Comparison of ENCODE assay signal across 8 cellular contexts in genomic region chr17:7841622-7842379, GRCh38. TPM values are rescaled to one million over a fixed set of nuclear protein-coding genes. Genes with fewer than 3 reads are reported as not detected.
A peak's percentile ranks its signal among the peaks of the same experiment; 100 is the strongest.
DNase-seq lines count a peak whose midpoint lies in the region; ATAC-seq and TF ChIP-seq lines count a peak whose summit lies in the region.

No MANE protein-coding gene starts in this region.

- peak overlapping the region; percentile 97 for H3K4me3 Mint-ChIP-seq in neural crest cell

- H3K27ac Mint-ChIP-seq in neural crest cell (ENCODE audit: unreplicated experiment): peak overlapping the region; percentile 99

- H3K27me3 ChIP-seq in stomach smooth muscle (ENCODE audit: control insufficient read depth in 1 of 2, insufficient read depth in 2 of 2, low read length in 2 of 2): no peaks in the 10 kb centered on the region

- peaks cover 67% of the 10 kb centered on the region for H3K4me1 Mint-ChIP-seq in neural crest cell

- H3K9me3 ChIP-seq in stomach smooth muscle (ENCODE audit: control insufficient read depth in 2 of 2, low read length in 2 of 2): no peaks in the 10 kb centered on the region

- peaks cover 10 to 16% of the 10 kb centered on the region in 2 donors for H3K36me3 ChIP-seq in stomach smooth muscle (ENCODE audit: control insufficient read depth in 2 of 2, insufficient read depth in 2 of 2, low read length in 2 of 2)

- H3K27ac ChIP-seq in C4-2B: peak overlapping the region; percentile 95
- peak overlapping the region; percentile 92 for H3K27ac ChIP-seq in stomach smooth muscle (ENCODE audit: low read length)

- H3K4me1 ChIP-seq in stomach smooth muscle (ENCODE audit: control insufficient read depth, insufficient read depth, low read length): peaks cover 68% of the 10 kb centered on the region

- H3K27me3 Mint-ChIP-seq in neural crest cell (ENCODE audit: low read depth): peaks cover 11% of the 10 kb centered on the region

- H3K36me3 Mint-ChIP-seq in neural crest cell (ENCODE audit: low read depth): peaks cover 3% of the 10 kb centered on the region

- no peaks in the 10 kb centered on the region for H3K9me3 Mint-ChIP-seq in neural crest cell

- H3K9ac ChIP-seq in stomach smooth muscle (ENCODE audit: low read length in 2 of 2): peak overlapping the region; percentile 87 to 98

- TF ChIP-seq CTCF in C4-2B (conservative IDR thresholded peaks at IDR 0.05) (no peak; the same call in 1 of the 2 replicates), fibroblast of villous mesenchyme (IDR thresholded peaks at IDR 0.05; ENCODE audit: insufficient read depth, low read depth, low read length) (no peak), neural crest cell (conservative IDR thresholded peaks at IDR 0.05) (peak; percentile 19)

- H3K4me3 ChIP-seq in fibroblast of villous mesenchyme (ENCODE audit: low read depth, low read length) (peak overlapping the region; percentile 79), stomach smooth muscle (ENCODE audit: low read length in 2 of 2) (peak overlapping the region; percentile 69 to 87)

- peak; percentile 18 for ATAC-seq in GM19452 (IDR thresholded peaks at IDR 0.05; ENCODE audit: unreplicated experiment)

- DNase-seq in LHCN-M2 (ENCODE audit: low read depth) (peak; percentile 85), RPMI8226 (peak; percentile 81), fibroblast of villous mesenchyme (ENCODE audit: low read depth) (peak; percentile 90), neural crest cell (ENCODE audit: low read depth, low spot score) (peak; percentile 95)
- DNase-seq in activated effector memory CD4-positive, alpha-beta T cell treated with anti-CD3 and anti-CD28 coated beads, Interleukin-2, amount 50 U/mL, for 16 hours: peak; percentile 98

RNA-seq across cellular contexts. Expression of gene KDM6B, which starts 7.8 kb away (rescaled TPM):
- total RNA-seq in LHCN-M2 (2014; rRNA removed) (1.8 and 2.1 TPM in 2 replicates), fibroblast of villous mesenchyme (3.0 and 5.8 TPM in 2 replicates), neural crest cell (64.8 and 70.2 TPM in 2 replicates)
- 2.7 TPM for polyA plus RNA-seq in LHCN-M2 (2012)

RNA-seq across cellular contexts. Expression of gene TMEM88, which starts 13.1 kb away (rescaled TPM):
- total RNA-seq in LHCN-M2 (2014; rRNA removed): 1.1 TPM in 1 of 2 replicates, not detected in the other
- polyA plus RNA-seq in LHCN-M2 (2012): 0.24 TPM
- 0.43 and 1.3 TPM in 2 replicates for total RNA-seq in fibroblast of villous mesenchyme
- 6.7 and 8.4 TPM in 2 replicates for total RNA-seq in neural crest cell

RNA-seq across cellular contexts. Expression of gene NAA38, which starts 15.6 kb away (rescaled TPM):
- 80.8 and 89.6 TPM in 2 replicates for total RNA-seq in LHCN-M2 (2014; rRNA removed)
- polyA plus RNA-seq in LHCN-M2 (2012): 230 TPM
- 55.3 and 73.1 TPM in 2 replicates for total RNA-seq in fibroblast of villous mesenchyme
- 83.4 and 87.2 TPM in 2 replicates for total RNA-seq in neural crest cell

RNA-seq across cellular contexts. Expression of gene CYB5D1, which starts 16.0 kb away (rescaled TPM):
- total RNA-seq in LHCN-M2 (2014; rRNA removed) (5.6 and 7.8 TPM in 2 replicates), fibroblast of villous mesenchyme (6.4 and 11.2 TPM in 2 replicates), neural crest cell (12.7 and 13.3 TPM in 2 replicates)
- polyA plus RNA-seq in LHCN-M2 (2012): 4.1 TPM

RNA-seq across cellular contexts. Expression of gene CHD3, which starts 46.8 kb away (rescaled TPM):
- total RNA-seq in LHCN-M2 (2014; rRNA removed) (83.2 and 98.2 TPM in 2 replicates), fibroblast of villous mesenchyme (103 and 111 TPM in 2 replicates), neural crest cell (53.3 and 59.7 TPM in 2 replicates)
- 85.2 TPM for polyA plus RNA-seq in LHCN-M2 (2012)

Comparison
In these comparisons a context has a peak if more than half of its experiments do, and no peak if none do; other contexts are left out.
1. Peak in every context shown above with its lines: DNase-seq, ATAC-seq, H3K4me3 ChIP-seq and H3K27ac ChIP-seq.